ENCODE assay signal across 8 cellular contexts in genomic region chr14:56199095-56199975, GRCh38.
DNase-seq lines count a peak whose midpoint lies in the region; ATAC-seq and TF ChIP-seq lines count a peak whose summit lies in the region.

No MANE protein-coding gene starts in this region.

- ATAC-seq in HG02610 (IDR thresholded peaks at IDR 0.05; ENCODE audit: unreplicated experiment) (peak; percentile 47), heart right ventricle (peak; percentile 72 to 96 (median 90)), thoracic aorta (ENCODE audit: insufficient number of reproducible peaks, low FRiP score, low read depth) (peak; percentile 66), GM23338 (no peak)

- H3K4me1 ChIP-seq in Peyer's patch = peaks cover 0 to 22% (median 9%) of the 10 kb centered on the region in 4 donors
- H3K4me1 ChIP-seq in heart right ventricle = peaks cover 0 to 39% (median 20%) of the 10 kb centered on the region in 9 donors
- H3K4me1 ChIP-seq in thoracic aorta (ENCODE audit: control insufficient read depth in 1 of 2, low read depth in 2 of 2) = peaks cover 11 to 28% of the 10 kb centered on the region in 2 donors
- H3K4me1 ChIP-seq in GM23338 (ENCODE audit: insufficient read depth) = peaks cover 14% of the 10 kb centered on the region

- H3K27ac Mint-ChIP-seq in GM23338 = no peak overlapping the region

- 65 to 68% methylated on average over 6 of the region's 6 CpGs for WGBS in heart right ventricle, 2 donors

- H3K79me2 ChIP-seq in GM23338 (replicated peaks; ENCODE audit: insufficient read depth) = peaks cover 28% of the 10 kb centered on the region

- no peak for TF ChIP-seq POLR2A in Peyer's patch (IDR thresholded peaks at IDR 0.05)

- peak overlapping the region; percentile 35 to 53 (median 42) for H3K27ac ChIP-seq in Peyer's patch
- H3K27ac ChIP-seq in heart right ventricle = peak overlapping the region in 8 of 10 donors; percentile 3 to 77 (median 48)
- H3K27ac ChIP-seq in thoracic aorta = peak overlapping the region; percentile 7 to 57
- H3K27ac ChIP-seq in GM23338 (ENCODE audit: low read depth) = no peak overlapping the region

- H3K9me3 Mint-ChIP-seq in GM23338 = no peaks in the 10 kb centered on the region

- H3K36me3 Mint-ChIP-seq in GM23338 (ENCODE audit: low read depth) = no peaks in the 10 kb centered on the region

- peaks cover 4% of the 10 kb centered on the region; the same call in 1 of the 2 replicates for H3K9me2 ChIP-seq in GM23338 (ENCODE audit: insufficient read depth)

- DNase-seq in ELF-1 (ENCODE audit: low read depth, low spot score) (peak; percentile 61), Peyer's patch (no peak), heart right ventricle (peak in 1 of 2 donors; percentile 61), thoracic aorta (ENCODE audit: low spot score) (no peak), GM23338 (ENCODE audit: low spot score) (no peak), NCI-H446 (lab: John Stamatoyannopoulos, UW) (no peak), midbrain (lab: John Stamatoyannopoulos, UW) (no peak)

- H3K4me3 ChIP-seq in Peyer's patch = no peak overlapping the region
- H3K4me3 ChIP-seq in heart right ventricle = no peak overlapping the region
- peak overlapping the region; percentile 33 for H3K4me3 ChIP-seq in thoracic aorta
- H3K4me3 ChIP-seq in GM23338 = no peak overlapping the region

- H3K4me3 Mint-ChIP-seq in GM23338 = no peak overlapping the region

- no peak overlapping the region for H3K4me2 ChIP-seq in GM23338

- H3K36me3 ChIP-seq in Peyer's patch (no peaks in the 10 kb centered on the region), heart right ventricle (no peaks in the 10 kb centered on the region), thoracic aorta (no peaks in the 10 kb centered on the region), GM23338 (ENCODE audit: insufficient read depth) (no peaks in the 10 kb centered on the region)

- H3K9me3 ChIP-seq in Peyer's patch (no peaks in the 10 kb centered on the region), heart right ventricle (no peaks in the 10 kb centered on the region), thoracic aorta (no peaks in the 10 kb centered on the region)

- no peak overlapping the region for H2AFZ ChIP-seq in GM23338

- peaks cover 13% of the 10 kb centered on the region for H3K4me1 Mint-ChIP-seq in GM23338

- no peaks in the 10 kb centered on the region; the same call in 1 of the 2 replicates for H3F3A ChIP-seq in GM23338 (replicated peaks; ENCODE audit: low read depth)

- H3K27me3 Mint-ChIP-seq in GM23338 (ENCODE audit: insufficient read depth, low read depth, poor library complexity) = no peaks in the 10 kb centered on the region

- H3K27me3 ChIP-seq in Peyer's patch (no peaks in the 10 kb centered on the region), heart right ventricle (no peaks in the 10 kb centered on the region), thoracic aorta (replicated peaks; ENCODE audit: insufficient read depth) (no peaks in the 10 kb centered on the region), GM23338 (ENCODE audit: insufficient read depth) (no peaks in the 10 kb centered on the region)

- TF ChIP-seq CTCF in Peyer's patch (IDR thresholded peaks at IDR 0.05) (no peak), heart right ventricle (IDR thresholded peaks at IDR 0.05) (no peak), thoracic aorta (IDR thresholded peaks at IDR 0.05) (no peak), GM23338 (conservative IDR thresholded peaks at IDR 0.05; ENCODE audit: low read depth in 2 of 2) (no peak)

- intact Hi-C loops in heart right ventricle (cut with DNase I) = no loop called here

- H4K20me1 ChIP-seq in GM23338 (replicated peaks; ENCODE audit: insufficient read depth) = no peaks in the 10 kb centered on the region

TF ChIP-seq in GM23338, 12 proteins besides CTCF, POLR2A, EP300 and RAD21:
- TF ChIP-seq JUNB (IDR thresholded peaks at IDR 0.05; ENCODE audit: unreplicated experiment) (no peak), REST (IDR thresholded peaks at IDR 0.05; ENCODE audit: unreplicated experiment) (no peak), EZH2 (IDR thresholded peaks at IDR 0.05; ENCODE audit: low read depth, unreplicated experiment) (no peak), EZH2phosphoT487 (IDR thresholded peaks at IDR 0.05; ENCODE audit: unreplicated experiment) (no peak), POLR2AphosphoS5 (IDR thresholded peaks at IDR 0.05; ENCODE audit: low read depth) (no peak), STAT1 (IDR thresholded peaks at IDR 0.05; ENCODE audit: unreplicated experiment) (no peak)
